Comparison of ENCODE assay signal across 1 cellular context in genomic region chr17:15351925-15352324, GRCh38.
TF ChIP-seq lines count a peak whose summit lies in the region.

No MANE protein-coding gene starts in this region.

TF ChIP-seq in HepG2, 621 proteins besides CTCF, POLR2A, EP300 and RAD21:
- TF ChIP-seq AFF4 (CRISPR knock-in tag; IDR thresholded peaks at IDR 0.05) (no peak), MAFK (conservative IDR thresholded peaks at IDR 0.05 in 1 of 2, IDR thresholded peaks at IDR 0.05 in 1 of 2; ENCODE audit: low read length in 2 of 2) (peak in 1 of 2 experiments; percentile 24; a peak in 1 of 4 replicates)
